Comparison of ENCODE assay signal across 7 cellular contexts in the genomic region with DNA sequence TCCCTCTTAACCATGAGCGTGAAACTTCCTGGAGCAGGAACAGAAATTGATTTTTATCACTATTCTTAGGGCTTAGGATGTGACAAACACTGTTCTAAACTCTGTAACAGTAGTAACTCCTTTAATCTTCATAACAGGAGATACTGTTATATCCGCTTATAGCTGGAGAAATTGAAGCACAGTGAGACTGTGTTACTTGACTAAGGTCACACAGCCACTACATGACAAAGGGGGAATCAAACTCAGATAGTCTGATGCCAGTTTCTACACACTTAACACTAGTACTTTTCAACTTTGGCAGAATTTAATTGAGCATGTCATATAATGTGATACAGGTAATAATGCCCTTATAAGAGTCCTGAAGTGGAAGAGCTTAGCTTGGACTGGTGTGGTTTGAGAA. TPM values are rescaled to one million over a fixed set of nuclear protein-coding genes. Genes with fewer than 3 reads are reported as not detected.
A peak's percentile ranks its signal among the peaks of the same experiment; 100 is the strongest.
DNase-seq lines count a peak whose midpoint lies in the region; ATAC-seq and TF ChIP-seq lines count a peak whose summit lies in the region.

No MANE protein-coding gene starts in this region.

- peak overlapping the region; percentile 25; the same call in 1 of the 2 replicates for H3K4me3 ChIP-seq in DOHH2 (ENCODE audit: low read length)
- H3K4me3 ChIP-seq in neural cell (ENCODE audit: low read length) = peak overlapping the region; percentile 89

- H3K79me2 ChIP-seq in DOHH2 (ENCODE audit: control insufficient read depth, low read length) (no peaks in the 10 kb centered on the region), neural cell (replicated peaks; ENCODE audit: insufficient read depth, low read length) (no peaks in the 10 kb centered on the region)

- DNase-seq in CD4-positive, alpha-beta T cell = no peak
- DNase-seq in stimulated activated CD4-positive, alpha-beta T cell treated with anti-CD3 and anti-CD28 coated beads, Interleukin-4, amount 100 ng/mL, for 24 hours = no peak
- no peak for DNase-seq in NCI-H774 (lab: John Stamatoyannopoulos, UW)

- H3K36me3 Mint-ChIP-seq in CD4-positive, alpha-beta T cell (ENCODE audit: low read depth) = peaks cover 34% of the 10 kb centered on the region
- peaks cover 21% of the 10 kb centered on the region for H3K36me3 Mint-ChIP-seq in brain

- no peaks in the 10 kb centered on the region for H3K27me3 ChIP-seq in CD4-positive, alpha-beta T cell (ENCODE audit: control insufficient read depth, insufficient read depth, low read length)
- H3K27me3 ChIP-seq in DOHH2 (ENCODE audit: control insufficient read depth, low read length) (no peaks in the 10 kb centered on the region), neural cell (ENCODE audit: insufficient read depth, low read depth, low read length) (no peaks in the 10 kb centered on the region)

- ATAC-seq in CD4-positive, alpha-beta T cell (ENCODE audit: poor library complexity) = no peak
- no peak for ATAC-seq in HG03354 (IDR thresholded peaks at IDR 0.05; ENCODE audit: poor library complexity, severe bottlenecking, unreplicated experiment)

- peak overlapping the region; percentile 83 for H3K4me3 Mint-ChIP-seq in CD4-positive, alpha-beta T cell
- H3K4me3 Mint-ChIP-seq in brain = peak overlapping the region; percentile 72 to 83 (median 75)

- H3K27ac ChIP-seq in CD4-positive, alpha-beta T cell (ENCODE audit: low read depth, low read length) = no peak overlapping the region
- H3K27ac ChIP-seq in DOHH2 (ENCODE audit: low read depth, low read length) (no peak overlapping the region), neural cell (ENCODE audit: low read length) (no peak overlapping the region)

- H4K20me1 ChIP-seq in DOHH2 (ENCODE audit: control insufficient read depth, insufficient read depth, low read depth, low read length) = no peaks in the 10 kb centered on the region
- H4K20me1 ChIP-seq in neural cell (ENCODE audit: insufficient read depth) = no peaks in the 10 kb centered on the region

- H3K27me3 Mint-ChIP-seq in CD4-positive, alpha-beta T cell = no peaks in the 10 kb centered on the region
- no peaks in the 10 kb centered on the region for H3K27me3 Mint-ChIP-seq in brain

- H2AFZ ChIP-seq in neural cell (ENCODE audit: low read depth, low read length) = no peak overlapping the region

- no peak overlapping the region for H3K4me2 ChIP-seq in DOHH2 (ENCODE audit: low read length)
- no peak overlapping the region for H3K4me2 ChIP-seq in neural cell (ENCODE audit: low read length)

- TF ChIP-seq EP300 in neural cell (conservative IDR thresholded peaks at IDR 0.05; ENCODE audit: poor library complexity, severe bottlenecking) = no peak

- H3K9ac ChIP-seq in neural cell (ENCODE audit: low read length) = no peak overlapping the region

- H3K4me1 ChIP-seq in DOHH2 (ENCODE audit: control insufficient read depth, low read length) = peaks cover 15% of the 10 kb centered on the region

- intact Hi-C loops in CD4-positive, alpha-beta T cell (cut with DNase I, micrococcal nuclease) = loop anchor here (2.0 to 10.0 kb wide), 2 partner anchors 28 to 1120 kb away; partner anchors contain the start of genes ASB7 (in 1 of the 2) and LINS1 (in 1 of the 2)

- CTCF ChIA-PET in CD4-positive, alpha-beta T cell (lab: Charles Lee) = interaction anchor here (0.8 kb wide), 1 partner anchor 430 kb away, joined by 3 read pairs; the partner anchor contains the start of gene SNRPA1

- no peak for TF ChIP-seq RAD21 in neural cell (conservative IDR thresholded peaks at IDR 0.05)

- peaks cover 36% of the 10 kb centered on the region for H3K4me1 Mint-ChIP-seq in CD4-positive, alpha-beta T cell (ENCODE audit: low read depth)
- peaks cover 24% of the 10 kb centered on the region for H3K4me1 Mint-ChIP-seq in brain

- H3K9me2 ChIP-seq in DOHH2 (replicated peaks; ENCODE audit: control insufficient read depth, low read length) (no peaks in the 10 kb centered on the region), neural cell (ENCODE audit: insufficient read depth, low read length) (no peaks in the 10 kb centered on the region)

- H3K36me3 ChIP-seq in DOHH2 (ENCODE audit: control insufficient read depth, low read length) = peaks cover 18% of the 10 kb centered on the region
- H3K36me3 ChIP-seq in neural cell (ENCODE audit: insufficient read depth, low read length) = no peaks in the 10 kb centered on the region

- no peaks in the 10 kb centered on the region for H3K9me3 ChIP-seq in CD4-positive, alpha-beta T cell (ENCODE audit: control insufficient read depth, low read length)
- no peaks in the 10 kb centered on the region for H3K9me3 ChIP-seq in DOHH2 (ENCODE audit: control insufficient read depth, insufficient read depth, low read length)
- no peaks in the 10 kb centered on the region for H3K9me3 ChIP-seq in neural cell (ENCODE audit: low read length)

- H3K9me3 Mint-ChIP-seq in CD4-positive, alpha-beta T cell = no peaks in the 10 kb centered on the region
- H3K9me3 Mint-ChIP-seq in brain = no peaks in the 10 kb centered on the region

- peak overlapping the region; percentile 87 for H3K27ac Mint-ChIP-seq in CD4-positive, alpha-beta T cell
- peak overlapping the region in 2 of 5 experiments; percentile 53 to 64 for H3K27ac Mint-ChIP-seq in brain

- H3F3A ChIP-seq in DOHH2 (ENCODE audit: control insufficient read depth, insufficient read depth) = peaks cover 9% of the 10 kb centered on the region
- H3F3A ChIP-seq in neural cell (ENCODE audit: insufficient read depth, low read length, poor library complexity, severe bottlenecking) = no peaks in the 10 kb centered on the region

- TF ChIP-seq CTCF in CD4-positive, alpha-beta T cell (IDR thresholded peaks at IDR 0.05) = no peak
- no peak for TF ChIP-seq CTCF in DOHH2 (IDR thresholded peaks at IDR 0.05; ENCODE audit: low read depth, low read length, poor library complexity, severe bottlenecking)
- TF ChIP-seq CTCF in brain (conservative IDR thresholded peaks at IDR 0.05) = no peak
- TF ChIP-seq CTCF in neural cell (IDR thresholded peaks at IDR 0.05; ENCODE audit: poor library complexity, severe bottlenecking) = no peak

- POLR2A ChIA-PET in CD4-positive, alpha-beta T cell (lab: Charles Lee) = no interaction called here

TF ChIP-seq in neural cell, 6 proteins besides CTCF, POLR2A, EP300 and RAD21:
- no peak for TF ChIP-seq SMC3 (conservative IDR thresholded peaks at IDR 0.05; ENCODE audit: poor library complexity)
- TF ChIP-seq TAF1 (IDR thresholded peaks at IDR 0.05; ENCODE audit: low read depth) = no peak
- TF ChIP-seq MXI1 (conservative IDR thresholded peaks at IDR 0.05; ENCODE audit: poor library complexity, severe bottlenecking) = no peak
- TF ChIP-seq POLR2AphosphoS5 (IDR thresholded peaks at IDR 0.05) = no peak
- TF ChIP-seq REST (IDR thresholded peaks at IDR 0.05; ENCODE audit: borderline replicate concordance) = no peak
- no peak for TF ChIP-seq EZH2 (IDR thresholded peaks at IDR 0.05; ENCODE audit: borderline replicate concordance, insufficient read depth, low read length, poor library complexity, severe bottlenecking)

RNA-seq across cellular contexts. Expression of gene TARS3, which starts 0.8 kb away (rescaled TPM):
- total RNA-seq in CD4-positive, alpha-beta T cell = 10 to 100 TPM; 16.6 to 18.1 TPM
- polyA plus RNA-seq in brain (ENCODE audit: insufficient read depth, low read depth, low replicate concordance) = 10.0 TPM
- polyA plus RNA-seq in neural cell = 22.1 and 27.1 TPM in 2 replicates
- 39.4 and 46.3 TPM in 2 replicates for polyA minus RNA-seq in neural cell
